ENCODE assay signal across 8 cellular contexts in the genomic region with DNA sequence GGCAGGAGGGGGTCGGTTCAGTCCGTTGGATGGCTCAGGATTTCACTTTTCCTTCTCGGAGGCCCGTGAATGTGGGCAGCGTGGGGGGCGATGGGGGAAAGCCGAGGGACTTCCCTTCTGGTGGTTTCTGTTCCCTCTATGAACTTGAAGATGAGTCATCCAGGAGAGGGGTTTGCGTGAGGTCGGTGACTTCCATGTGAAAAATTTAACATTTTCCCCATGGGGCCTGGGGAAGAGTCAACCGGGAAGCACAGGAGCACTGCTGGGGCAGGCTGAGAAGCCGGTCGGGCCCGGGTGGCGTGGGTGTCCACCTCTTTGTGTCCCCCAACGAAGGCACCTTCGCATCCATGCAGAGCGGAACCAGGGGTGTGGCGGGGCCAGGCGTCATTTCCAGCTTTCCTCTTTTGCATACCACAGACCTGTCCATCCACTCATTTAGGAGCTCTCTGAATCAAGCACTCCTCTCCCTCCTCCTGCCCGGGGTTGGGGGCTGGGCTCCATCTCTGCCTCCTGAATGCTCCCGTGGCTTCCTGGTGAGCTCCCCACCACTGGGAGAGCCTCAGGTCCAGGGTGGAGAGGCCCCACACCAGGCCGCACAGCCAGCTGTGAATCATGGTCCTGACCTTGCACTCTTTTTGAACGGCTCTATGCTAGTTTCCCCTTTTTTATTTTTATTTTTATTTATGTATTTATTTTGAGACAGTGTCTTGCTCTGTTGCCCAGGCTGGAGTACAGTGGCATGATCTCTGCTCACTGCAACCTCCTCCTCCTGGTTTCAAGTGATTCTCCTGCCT.
DNase-seq lines count a peak whose midpoint lies in the region; ATAC-seq lines count a peak whose summit lies in the region.

No MANE protein-coding gene starts in this region.

- H3K4me1 ChIP-seq in ES-I3 (ENCODE audit: insufficient read depth, low read length): peaks cover 52% of the 10 kb centered on the region

- no peaks in the 10 kb centered on the region for H3K27me3 Mint-ChIP-seq in activated CD8-positive, alpha-beta T cell treated with anti-CD3 and anti-CD28 coated beads, Interleukin-2, amount 10 ng/mL, durations not matched to agents 7 days and 5 days (ENCODE audit: low read depth)

- peaks cover 81% of the 10 kb centered on the region for H3K4me1 Mint-ChIP-seq in activated CD8-positive, alpha-beta T cell treated with anti-CD3 and anti-CD28 coated beads, Interleukin-2, amount 10 ng/mL, durations not matched to agents 7 days and 5 days (ENCODE audit: low read depth)

- peaks cover 7% of the 10 kb centered on the region for H3K36me3 Mint-ChIP-seq in activated CD8-positive, alpha-beta T cell treated with anti-CD3 and anti-CD28 coated beads, Interleukin-2, amount 10 ng/mL, durations not matched to agents 7 days and 5 days (ENCODE audit: low read depth)

- H3K27ac Mint-ChIP-seq in activated CD8-positive, alpha-beta T cell treated with anti-CD3 and anti-CD28 coated beads, Interleukin-2, amount 10 ng/mL, durations not matched to agents 7 days and 5 days: peak overlapping the region; percentile 54

- no peak for DNase-seq in activated CD8-positive, alpha-beta T cell treated with anti-CD3 and anti-CD28 coated beads, Interleukin-2, amount 10 ng/mL, durations not matched to agents 7 days and 5 days
- DNase-seq in pons (ENCODE audit: low spot score): peak; percentile 37
- DNase-seq in iPS-NIHi11 (ENCODE audit: low spot score): no peak
- DNase-seq in HPDE6-E6E7 (ENCODE audit: extremely low spot score): no peak
- no peak for DNase-seq in activated gamma-delta T cell (lab: John Stamatoyannopoulos, UW)

- POLR2A ChIA-PET in activated CD8-positive, alpha-beta T cell treated with anti-CD3 and anti-CD28 coated beads, Interleukin-2, amount 10 ng/mL, durations not matched to agents 7 days and 5 days (lab: Charles Lee): no interaction called here

- no peaks in the 10 kb centered on the region for H3K9me3 ChIP-seq in ES-I3 (ENCODE audit: control insufficient read depth, insufficient read depth, low read length)

- CTCF ChIA-PET in activated CD8-positive, alpha-beta T cell treated with anti-CD3 and anti-CD28 coated beads, Interleukin-2, amount 10 ng/mL, durations not matched to agents 7 days and 5 days (lab: Charles Lee): interaction anchor here (0.8 to 2.1 kb wide), 5 partner anchors 11 to 181 kb away, joined by 3 to 8 read pairs (median 3); partner anchors contain the start of gene DAP

- ATAC-seq in GM21360 (IDR thresholded peaks at IDR 0.05; ENCODE audit: unreplicated experiment) (peak; percentile 38), HG03520 (IDR thresholded peaks at IDR 0.05; ENCODE audit: unreplicated experiment) (peak; percentile 40)
- no peak for ATAC-seq in activated CD8-positive, alpha-beta T cell treated with anti-CD3 and anti-CD28 coated beads, Interleukin-2, amount 10 ng/mL, durations not matched to agents 7 days and 5 days

- no peaks in the 10 kb centered on the region for H3K9me3 Mint-ChIP-seq in activated CD8-positive, alpha-beta T cell treated with anti-CD3 and anti-CD28 coated beads, Interleukin-2, amount 10 ng/mL, durations not matched to agents 7 days and 5 days (ENCODE audit: insufficient read depth)

- peak overlapping the region; percentile 3; the same call in 1 of the 2 replicates for H3K9ac ChIP-seq in ES-I3 (ENCODE audit: low read depth, low read length)

- H3K4me3 Mint-ChIP-seq in activated CD8-positive, alpha-beta T cell treated with anti-CD3 and anti-CD28 coated beads, Interleukin-2, amount 10 ng/mL, durations not matched to agents 7 days and 5 days: peak overlapping the region; percentile 19

- H3K36me3 ChIP-seq in ES-I3 (ENCODE audit: insufficient read depth, low read length): no peaks in the 10 kb centered on the region
